ENCODE assay signal across 23 cellular contexts in the genomic region with DNA sequence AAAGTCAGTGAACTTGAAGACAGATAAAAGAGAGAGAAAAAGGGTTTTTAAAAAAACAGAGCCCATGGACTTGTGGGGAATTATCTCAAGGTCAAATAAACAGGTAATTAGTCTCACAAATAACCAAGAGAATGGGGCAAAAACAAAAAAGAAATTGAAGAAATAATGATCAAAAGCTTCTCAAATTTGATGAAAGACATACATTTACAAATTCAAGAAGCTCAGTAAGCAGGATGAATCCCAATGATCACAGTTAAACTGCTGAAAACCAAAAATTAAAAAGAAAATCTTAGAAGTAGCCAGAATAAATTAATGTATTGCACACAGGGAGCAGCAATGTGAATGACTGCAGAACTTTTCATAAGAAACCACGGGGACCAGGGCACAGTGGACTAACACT.
"Had no signal": no experiment of that assay in that cellular context is flagged by ENCODE, and none has a peak within 500 bp of the region (broad histone marks: within the 10 kb centered on the region; RNA-seq: fewer than 3 reads in every experiment).

No MANE protein-coding gene starts in this region.

- H3K27me3 ChIP-seq: adrenal gland, esophagus muscularis mucosa, left lung, neural progenitor cell, sigmoid colon, testis, vagina had no signal

- H3K4me3 Mint-ChIP-seq: naive B cell, neural progenitor cell, type B pancreatic cell had no signal

- H3K9me3 ChIP-seq: esophagus muscularis mucosa, left lung, sigmoid colon, testis, vagina had no signal

- H3K27me3 Mint-ChIP-seq: naive B cell, type B pancreatic cell had no signal

- H3K4me3 ChIP-seq: adrenal gland, esophagus muscularis mucosa, left lung, lung, neural progenitor cell, sigmoid colon, testis, vagina had no signal

- H3K27ac ChIP-seq: adrenal gland, esophagus muscularis mucosa, left lung, neural progenitor cell, sigmoid colon, testis, vagina had no signal

- H3K27ac Mint-ChIP-seq: neural progenitor cell, type B pancreatic cell had no signal

- DNase-seq: activated CD4-positive, alpha-beta T cell treated with anti-CD3 and anti-CD28 coated beads, Interleukin-2, amount 50 U/mL, for 1 hour; activated CD8-positive, alpha-beta memory T cell treated with anti-CD3 and anti-CD28 coated beads for 24 hours; activated CD8-positive, alpha-beta memory T cell treated with anti-CD3 and anti-CD28 coated beads, Interleukin-2, amount 50 U/mL, for 4 hours; activated gamma-delta T cell treated with Interleukin-2 at 50 U/mL for 16 hours; adrenal gland; central memory CD4-positive, alpha-beta T cell; effector memory CD4-positive, alpha-beta T cell; glutamatergic neuron; hippocampal formation; kidney glomerular epithelial cell; left lung; naive B cell; retina; sigmoid colon; stimulated activated CD4-positive, alpha-beta T cell treated with anti-CD3 and anti-CD28 coated beads, Interleukin-2, amount 100 ng/mL, for 48 hours; stimulated activated naive CD4-positive, alpha-beta T cell; testis had no signal

- H3K9me3 Mint-ChIP-seq: naive B cell, type B pancreatic cell had no signal

- ATAC-seq: activated CD4-positive, CD25-positive, alpha-beta regulatory T cell treated with anti-CD3 and anti-CD28 coated beads, Interleukin-2, amount 50 U/mL, for 24 hours; left lung had no signal

- H3K4me1 ChIP-seq: neural progenitor cell had no signal
